Comparison of ENCODE assay signal across 1 cellular context in the genomic region with DNA sequence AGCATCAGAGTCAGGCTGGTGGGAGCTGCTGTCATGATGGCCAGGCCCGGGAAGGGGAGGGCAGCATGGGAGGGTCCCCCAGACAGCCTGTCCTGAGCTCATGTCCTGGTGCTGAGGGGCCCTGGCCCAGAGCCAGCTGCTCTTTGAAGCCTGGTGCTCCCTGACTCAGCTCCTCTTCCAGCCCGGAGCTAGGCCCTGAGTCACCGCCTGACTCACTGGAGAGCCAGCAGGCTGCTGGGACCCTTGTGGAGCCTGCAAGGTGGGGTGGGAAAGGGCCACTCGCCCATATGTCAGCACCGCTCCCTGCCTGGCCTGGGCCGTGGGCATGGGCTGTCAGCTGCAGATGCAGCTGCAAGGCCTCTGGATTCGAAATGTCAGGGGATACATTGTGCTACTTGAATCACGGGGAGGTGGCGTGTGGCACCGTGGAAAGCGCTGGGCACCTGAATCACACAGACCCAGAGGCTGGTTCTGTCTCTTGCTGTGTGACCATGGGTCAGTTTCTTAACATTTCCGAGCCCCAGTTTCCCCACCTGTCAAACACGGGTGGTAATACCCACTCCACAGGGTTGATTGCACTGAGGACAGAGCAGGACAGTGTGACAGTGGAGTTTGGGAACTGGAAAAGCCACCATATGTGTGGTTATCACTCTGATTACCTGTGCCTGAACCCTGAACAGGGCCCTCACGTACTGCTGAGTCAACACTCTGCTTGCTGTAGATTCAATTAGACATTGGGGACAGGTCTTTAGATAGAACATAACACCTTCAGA.
TF ChIP-seq lines count a peak whose summit lies in the region.

No MANE protein-coding gene starts in this region.

TF ChIP-seq in SK-N-SH, 30 proteins besides CTCF, POLR2A, EP300 and RAD21 (continued from another document):
- TF ChIP-seq, protein P1, sequence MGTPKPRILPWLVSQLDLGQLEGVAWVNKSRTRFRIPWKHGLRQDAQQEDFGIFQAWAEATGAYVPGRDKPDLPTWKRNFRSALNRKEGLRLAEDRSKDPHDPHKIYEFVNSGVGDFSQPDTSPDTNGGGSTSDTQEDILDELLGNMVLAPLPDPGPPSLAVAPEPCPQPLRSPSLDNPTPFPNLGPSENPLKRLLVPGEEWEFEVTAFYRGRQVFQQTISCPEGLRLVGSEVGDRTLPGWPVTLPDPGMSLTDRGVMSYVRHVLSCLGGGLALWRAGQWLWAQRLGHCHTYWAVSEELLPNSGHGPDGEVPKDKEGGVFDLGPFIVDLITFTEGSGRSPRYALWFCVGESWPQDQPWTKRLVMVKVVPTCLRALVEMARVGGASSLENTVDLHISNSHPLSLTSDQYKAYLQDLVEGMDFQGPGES (IDR thresholded peaks at IDR 0.05; ENCODE audit: low read depth, low read length) = no peak
- no peak for TF ChIP-seq POLR2AphosphoS5 (IDR thresholded peaks at IDR 0.05; ENCODE audit: low read depth, low read length)
- no peak for TF ChIP-seq RCOR1 (IDR thresholded peaks at IDR 0.05; ENCODE audit: low read length)
- TF ChIP-seq NRF1 (IDR thresholded peaks at IDR 0.05; ENCODE audit: low read depth, low read length) = no peak
- TF ChIP-seq GATA2 (CRISPR knock-in tag; IDR thresholded peaks at IDR 0.05) = no peak
- TF ChIP-seq, protein P2, sequence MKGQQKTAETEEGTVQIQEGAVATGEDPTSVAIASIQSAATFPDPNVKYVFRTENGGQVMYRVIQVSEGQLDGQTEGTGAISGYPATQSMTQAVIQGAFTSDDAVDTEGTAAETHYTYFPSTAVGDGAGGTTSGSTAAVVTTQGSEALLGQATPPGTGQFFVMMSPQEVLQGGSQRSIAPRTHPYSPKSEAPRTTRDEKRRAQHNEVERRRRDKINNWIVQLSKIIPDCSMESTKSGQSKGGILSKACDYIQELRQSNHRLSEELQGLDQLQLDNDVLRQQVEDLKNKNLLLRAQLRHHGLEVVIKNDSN (IDR thresholded peaks at IDR 0.05; ENCODE audit: borderline replicate concordance, low read depth) = no peak
